Comparison of ENCODE assay signal across 1 cellular context in genomic region chr2:216119986-216120385, GRCh38.
TF ChIP-seq lines count a peak whose summit lies in the region.

No MANE protein-coding gene starts in this region.

TF ChIP-seq in SK-N-SH, 30 proteins besides CTCF, POLR2A, EP300 and RAD21 (continued from another document):
- TF ChIP-seq IRF3 (IDR thresholded peaks at IDR 0.05; ENCODE audit: low read depth, low read length) (no peak), USF1 (IDR thresholded peaks at IDR 0.05; ENCODE audit: borderline replicate concordance, low read depth) (no peak)
